Comparison of ENCODE assay signal across 10 cellular contexts in the genomic region with DNA sequence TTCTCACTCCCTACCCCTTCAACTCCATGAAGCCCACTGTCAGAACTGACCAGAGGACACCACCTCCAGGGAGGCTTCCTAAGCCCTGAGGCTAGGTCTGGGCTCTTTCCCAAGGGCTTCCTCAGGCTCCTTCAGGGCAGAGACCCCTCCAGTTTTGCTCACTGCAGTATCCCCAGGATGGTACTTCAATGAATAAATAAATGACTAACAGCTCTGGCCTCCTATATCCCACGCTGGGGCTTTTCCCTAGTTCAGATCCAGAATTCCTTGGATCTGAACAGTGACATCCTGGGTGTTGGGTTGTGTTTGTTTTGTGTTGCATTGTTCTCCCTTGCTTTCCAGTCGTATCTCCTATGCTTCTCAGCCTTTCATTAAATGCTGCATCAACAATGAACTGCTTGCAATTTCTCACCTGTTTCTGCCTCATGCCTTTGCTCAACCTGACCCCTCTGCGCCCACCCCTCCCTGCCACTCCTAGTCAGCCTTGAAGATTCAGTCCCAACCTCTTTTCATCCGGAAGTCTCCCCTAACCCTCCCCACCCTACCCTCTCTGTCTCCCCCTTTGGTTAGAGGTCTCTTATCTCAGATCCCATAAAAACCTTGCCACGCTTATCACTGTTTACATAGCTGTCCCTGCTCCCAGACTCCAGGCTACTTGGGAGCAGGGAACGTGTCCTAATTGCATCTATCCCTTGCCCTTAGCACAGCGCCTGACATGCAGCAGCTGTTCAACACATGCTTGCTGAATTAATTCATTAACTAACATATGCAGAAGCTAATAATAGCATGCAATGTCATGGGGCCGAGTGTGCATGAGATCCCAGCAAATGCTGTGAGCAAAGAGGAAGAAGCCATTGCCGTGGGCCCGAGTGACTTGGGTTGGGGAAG.
A peak's percentile ranks its signal among the peaks of the same experiment; 100 is the strongest.
DNase-seq lines count a peak whose midpoint lies in the region; ATAC-seq lines count a peak whose summit lies in the region.
"Had no signal": no experiment of that assay in that cellular context is flagged by ENCODE, and none has a peak within 500 bp of the region (broad histone marks: within the 10 kb centered on the region; RNA-seq: fewer than 3 reads in every experiment).

No MANE protein-coding gene starts in this region.

- no peaks in the 10 kb centered on the region for H3K9me3 ChIP-seq in muscle layer of colon (ENCODE audit: low read length)

- peak overlapping the region; percentile 83 for H3K27ac ChIP-seq in ACC112 (ENCODE audit: low read depth, low read length)
- H3K27ac ChIP-seq in muscle layer of colon (ENCODE audit: low read depth, low read length): peak overlapping the region; percentile 85

- peak overlapping the region; percentile 17 for H3K9ac ChIP-seq in muscle layer of colon (ENCODE audit: low read length)

- no peaks in the 10 kb centered on the region for H3K79me2 ChIP-seq in ACC112 (ENCODE audit: control insufficient read depth, insufficient read depth, low read length, unreplicated experiment)

- ATAC-seq in GM21786 (IDR thresholded peaks at IDR 0.05; ENCODE audit: unreplicated experiment): no peak
- ATAC-seq in activated CD4-positive, CD25-positive, alpha-beta regulatory T cell treated with anti-CD3 and anti-CD28 coated beads, Interleukin-2, amount 50 U/mL, for 24 hours: no peak

- no peaks in the 10 kb centered on the region for H3K36me3 ChIP-seq in ACC112 (ENCODE audit: insufficient read depth, low read length)
- H3K36me3 ChIP-seq in muscle layer of colon (ENCODE audit: insufficient read depth, low read length): no peaks in the 10 kb centered on the region

- H3K4me3 ChIP-seq in ACC112 (ENCODE audit: low read depth, low read length): peak overlapping the region; percentile 31; the same call in 1 of the 2 replicates
- no peak overlapping the region for H3K4me3 ChIP-seq in muscle layer of colon (ENCODE audit: low read depth in 1 of 2, low read length in 2 of 2)

- H3K4me1 ChIP-seq in ACC112 (ENCODE audit: control insufficient read depth, insufficient read depth, low read length, unreplicated experiment) (peaks cover 49% of the 10 kb centered on the region), muscle layer of colon (ENCODE audit: insufficient read depth, low read length) (peaks cover 75% of the 10 kb centered on the region)

- H3K27me3 ChIP-seq in ACC112 (ENCODE audit: insufficient read depth, low read length): no peaks in the 10 kb centered on the region
- no peaks in the 10 kb centered on the region for H3K27me3 ChIP-seq in muscle layer of colon (ENCODE audit: control insufficient read depth in 1 of 2, insufficient read depth in 2 of 2, low read length in 2 of 2)

- no peak overlapping the region for H2AFZ ChIP-seq in ACC112 (ENCODE audit: low read length, unreplicated experiment)

- DNase-seq in NCI-H2171 treated with DMSO at 0.1 percent for 48 hours (lab: John Stamatoyannopoulos, UW): peak; percentile 40
- DNase-seq in epidermal melanocyte (ENCODE audit: insufficient read length, low spot score): peak; percentile 66
- no peak for DNase-seq in central memory CD4-positive, alpha-beta T cell
- DNase-seq in midbrain (lab: John Stamatoyannopoulos, UW): no peak
- DNase-seq: NCI-H2081, trophoblast cell had no signal

Comparison
In these comparisons a context has a peak if more than half of its experiments do, and no peak if none do; other contexts are left out.
1. DNase-seq: peak in NCI-H2171 treated with DMSO at 0.1 percent for 48 hours (single experiment) and epidermal melanocyte (single experiment); none in central memory CD4-positive, alpha-beta T cell (single experiment) and midbrain (single experiment).